22 cellular contexts compared by ENCODE assay signal in the genomic region with DNA sequence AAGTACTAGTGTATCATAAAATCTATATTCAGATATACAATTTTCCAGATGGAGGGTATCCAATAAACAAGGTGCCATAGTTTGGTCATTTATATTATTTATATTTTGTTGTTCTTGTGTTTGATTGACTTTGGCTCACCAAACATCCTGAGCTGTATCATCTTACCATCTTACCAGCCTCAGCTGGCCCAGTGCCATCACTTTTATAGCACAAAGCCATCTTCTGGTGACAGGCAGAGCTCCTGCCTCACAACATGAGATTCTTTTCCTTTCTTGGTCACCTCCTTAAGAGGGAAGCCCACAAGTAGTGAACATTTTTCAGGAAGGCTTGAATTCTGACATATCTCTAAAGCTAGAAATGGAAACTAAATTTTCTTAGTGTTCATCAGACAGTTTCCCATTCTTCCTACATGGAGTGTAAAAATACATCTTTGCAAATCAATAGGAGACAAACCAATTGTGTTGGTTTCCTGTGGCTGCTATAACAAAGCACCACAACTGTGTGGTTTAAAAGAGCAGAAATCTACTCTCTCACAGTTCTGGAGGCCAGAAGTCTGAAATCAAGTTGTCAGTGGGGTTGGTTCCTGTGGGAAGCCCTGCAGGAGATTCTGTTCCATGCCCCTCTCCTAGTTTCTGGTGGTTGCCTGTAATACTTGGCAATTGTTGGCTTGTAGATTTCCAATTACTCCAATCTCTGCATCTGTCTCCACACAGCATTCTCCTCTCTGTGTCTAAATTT.
A peak's percentile ranks its signal among the peaks of the same experiment; 100 is the strongest.
DNase-seq lines count a peak whose midpoint lies in the region; ATAC-seq and TF ChIP-seq lines count a peak whose summit lies in the region.
"Had no signal": no experiment of that assay in that cellular context is flagged by ENCODE, and none has a peak within 500 bp of the region (broad histone marks: within the 10 kb centered on the region; RNA-seq: fewer than 3 reads in every experiment).

No MANE protein-coding gene starts in this region.

- H3K4me1 Mint-ChIP-seq in activated CD8-positive, alpha-beta T cell treated with anti-CD3 and anti-CD28 coated beads for 36 hours (ENCODE audit: low read depth) = peaks cover 21% of the 10 kb centered on the region
- peaks cover 8% of the 10 kb centered on the region for H3K4me1 Mint-ChIP-seq in activated CD8-positive, alpha-beta T cell treated with anti-CD3 and anti-CD28 coated beads, Interleukin-2, amount 10 ng/mL, durations not matched to agents 7 days and 5 days (ENCODE audit: low read depth)
- H3K4me1 Mint-ChIP-seq in naive thymus-derived CD8-positive, alpha-beta T cell = peaks cover 9 to 47% (median 28%) of the 10 kb centered on the region in 4 donors

- peaks cover 3% of the 10 kb centered on the region for H3K9me3 Mint-ChIP-seq in activated CD8-positive, alpha-beta T cell treated with anti-CD3 and anti-CD28 coated beads for 36 hours
- no peaks in the 10 kb centered on the region for H3K9me3 Mint-ChIP-seq in activated CD8-positive, alpha-beta T cell treated with anti-CD3 and anti-CD28 coated beads, Interleukin-2, amount 10 ng/mL, durations not matched to agents 7 days and 5 days (ENCODE audit: insufficient read depth)
- H3K9me3 Mint-ChIP-seq in naive thymus-derived CD8-positive, alpha-beta T cell = peaks cover 0 to 3% (median 0%) of the 10 kb centered on the region in 9 donors
- H3K9me3 Mint-ChIP-seq: natural killer cell had no signal

- no peak overlapping the region for H3K27ac Mint-ChIP-seq in activated CD8-positive, alpha-beta T cell treated with anti-CD3 and anti-CD28 coated beads for 36 hours
- H3K27ac Mint-ChIP-seq in activated CD8-positive, alpha-beta T cell treated with anti-CD3 and anti-CD28 coated beads, Interleukin-2, amount 10 ng/mL, durations not matched to agents 7 days and 5 days = no peak overlapping the region
- peak overlapping the region in 5 of 10 donors; percentile 11 to 74 (median 35) for H3K27ac Mint-ChIP-seq in naive thymus-derived CD8-positive, alpha-beta T cell
- H3K27ac Mint-ChIP-seq: activated CD4-positive, alpha-beta memory T cell treated with anti-CD3 and anti-CD28 coated beads for 36 hours; activated naive CD8-positive, alpha-beta T cell; CD4-positive, CD25-positive, alpha-beta regulatory T cell; natural killer cell had no signal

- DNase-seq in activated CD8-positive, alpha-beta T cell treated with anti-CD3 and anti-CD28 coated beads for 36 hours = peak; percentile 7
- no peak for DNase-seq in activated CD8-positive, alpha-beta T cell treated with anti-CD3 and anti-CD28 coated beads, Interleukin-2, amount 10 ng/mL, durations not matched to agents 7 days and 5 days
- DNase-seq in Jurkat, Clone E6-1 (ENCODE audit: low read depth, low spot score) = peak; percentile 32
- peak; percentile 4 for DNase-seq in T follicular helper cell (ENCODE audit: low read depth)
- DNase-seq in naive thymus-derived CD8-positive, alpha-beta T cell = peak in 7 of 10 donors; percentile 4 to 63 (median 25)
- no peak for DNase-seq in dermis blood vessel endothelial cell
- DNase-seq: activated CD4-positive, alpha-beta memory T cell treated with anti-CD3 and anti-CD28 coated beads for 36 hours; activated T-cell treated with anti-CD3 and anti-CD28 coated beads, Interleukin-2, amount 50 U/mL, for 1 hour; CD4-positive, CD25-positive, alpha-beta regulatory T cell; EL; islet precursor cell; KG1; natural killer cell; NCI-H146; SIG-M5; stimulated activated CD4-positive, alpha-beta T cell treated with anti-CD3 and anti-CD28 coated beads, Interleukin-2, amount 100 ng/mL, for 24 hours; stimulated activated naive CD4-positive, alpha-beta T cell treated with Interleukin-2 at 50 U/mL for 16 hours; tibial artery had no signal

- ATAC-seq in activated CD8-positive, alpha-beta T cell treated with anti-CD3 and anti-CD28 coated beads for 36 hours = no peak
- ATAC-seq in activated CD8-positive, alpha-beta T cell treated with anti-CD3 and anti-CD28 coated beads, Interleukin-2, amount 10 ng/mL, durations not matched to agents 7 days and 5 days = no peak
- ATAC-seq in naive thymus-derived CD8-positive, alpha-beta T cell = peak; percentile 42 to 54
- ATAC-seq in GM18909 (IDR thresholded peaks at IDR 0.05; ENCODE audit: poor library complexity, unreplicated experiment) = no peak
- no peak for ATAC-seq in GM18867 (IDR thresholded peaks at IDR 0.05; ENCODE audit: unreplicated experiment)
- ATAC-seq: natural killer cell had no signal

- intact Hi-C loops in activated CD8-positive, alpha-beta T cell treated with anti-CD3 and anti-CD28 coated beads for 36 hours (cut with micrococcal nuclease) = no loop called here

- no peaks in the 10 kb centered on the region for H3K27me3 Mint-ChIP-seq in activated CD8-positive, alpha-beta T cell treated with anti-CD3 and anti-CD28 coated beads for 36 hours
- no peaks in the 10 kb centered on the region for H3K27me3 Mint-ChIP-seq in activated CD8-positive, alpha-beta T cell treated with anti-CD3 and anti-CD28 coated beads, Interleukin-2, amount 10 ng/mL, durations not matched to agents 7 days and 5 days (ENCODE audit: low read depth)
- H3K27me3 Mint-ChIP-seq in naive thymus-derived CD8-positive, alpha-beta T cell = no peaks in the 10 kb centered on the region
- H3K27me3 Mint-ChIP-seq: activated CD4-positive, alpha-beta memory T cell treated with anti-CD3 and anti-CD28 coated beads for 36 hours; activated naive CD8-positive, alpha-beta T cell; CD4-positive, CD25-positive, alpha-beta regulatory T cell had no signal

- TF ChIP-seq CTCF in activated CD8-positive, alpha-beta T cell treated with anti-CD3 and anti-CD28 coated beads for 36 hours (IDR thresholded peaks at IDR 0.05) = no peak

- POLR2A ChIA-PET in activated CD8-positive, alpha-beta T cell treated with anti-CD3 and anti-CD28 coated beads for 36 hours (lab: Charles Lee) = no interaction called here
- POLR2A ChIA-PET in activated CD8-positive, alpha-beta T cell treated with anti-CD3 and anti-CD28 coated beads, Interleukin-2, amount 10 ng/mL, durations not matched to agents 7 days and 5 days (lab: Charles Lee) = no interaction called here
- POLR2A ChIA-PET in naive thymus-derived CD8-positive, alpha-beta T cell (lab: Charles Lee) = interaction anchor here (1.1 kb wide), 1 partner anchor 109 kb away, joined by 7 read pairs; no protein-coding TSS in a partner anchor

- no peaks in the 10 kb centered on the region for H3K36me3 Mint-ChIP-seq in activated CD8-positive, alpha-beta T cell treated with anti-CD3 and anti-CD28 coated beads for 36 hours (ENCODE audit: low read depth)
- H3K36me3 Mint-ChIP-seq in activated CD8-positive, alpha-beta T cell treated with anti-CD3 and anti-CD28 coated beads, Interleukin-2, amount 10 ng/mL, durations not matched to agents 7 days and 5 days (ENCODE audit: low read depth) = no peaks in the 10 kb centered on the region
- H3K36me3 Mint-ChIP-seq in naive thymus-derived CD8-positive, alpha-beta T cell = peaks cover 0 to 3% (median 0%) of the 10 kb centered on the region in 3 donors
- H3K36me3 Mint-ChIP-seq: activated CD4-positive, alpha-beta memory T cell treated with anti-CD3 and anti-CD28 coated beads for 36 hours; activated naive CD8-positive, alpha-beta T cell; CD4-positive, CD25-positive, alpha-beta regulatory T cell; natural killer cell had no signal

- no peak overlapping the region for H3K4me3 Mint-ChIP-seq in activated CD8-positive, alpha-beta T cell treated with anti-CD3 and anti-CD28 coated beads for 36 hours
- no peak overlapping the region for H3K4me3 Mint-ChIP-seq in activated CD8-positive, alpha-beta T cell treated with anti-CD3 and anti-CD28 coated beads, Interleukin-2, amount 10 ng/mL, durations not matched to agents 7 days and 5 days
- peak overlapping the region in 1 of 10 donors; percentile 14 for H3K4me3 Mint-ChIP-seq in naive thymus-derived CD8-positive, alpha-beta T cell
- H3K4me3 Mint-ChIP-seq: activated CD4-positive, alpha-beta memory T cell treated with anti-CD3 and anti-CD28 coated beads for 36 hours; activated naive CD8-positive, alpha-beta T cell; CD4-positive, CD25-positive, alpha-beta regulatory T cell; natural killer cell had no signal

- H3K4me3 ChIP-seq in Jurkat, Clone E6-1 (ENCODE audit: low read length) = no peak overlapping the region
- H3K4me3 ChIP-seq: hepatocyte, tibial artery had no signal

- CTCF ChIA-PET in activated CD8-positive, alpha-beta T cell treated with anti-CD3 and anti-CD28 coated beads for 36 hours (lab: Charles Lee) = interaction anchor here (0.8 kb wide), 1 partner anchor 17 kb away, joined by 3 read pairs; no protein-coding TSS in a partner anchor
- CTCF ChIA-PET in activated CD8-positive, alpha-beta T cell treated with anti-CD3 and anti-CD28 coated beads, Interleukin-2, amount 10 ng/mL, durations not matched to agents 7 days and 5 days (lab: Charles Lee) = interaction anchor here (1.5 kb wide), 1 partner anchor 23 kb away, joined by 4 read pairs; no protein-coding TSS in a partner anchor

Comparison
In these comparisons a context has a peak if more than half of its experiments do, and no peak if none do; other contexts are left out.
1. DNase-seq: peak in activated CD8-positive, alpha-beta T cell treated with anti-CD3 and anti-CD28 coated beads for 36 hours (single experiment), Jurkat, Clone E6-1 (single experiment), T follicular helper cell (single experiment) and naive thymus-derived CD8-positive, alpha-beta T cell (7 of 10); none in activated CD8-positive, alpha-beta T cell treated with anti-CD3 and anti-CD28 coated beads, Interleukin-2, amount 10 ng/mL, durations not matched to agents 7 days and 5 days (single experiment) and dermis blood vessel endothelial cell (single experiment).
2. ATAC-seq: peak in naive thymus-derived CD8-positive, alpha-beta T cell (2 of 2); none in activated CD8-positive, alpha-beta T cell treated with anti-CD3 and anti-CD28 coated beads for 36 hours (single experiment), activated CD8-positive, alpha-beta T cell treated with anti-CD3 and anti-CD28 coated beads, Interleukin-2, amount 10 ng/mL, durations not matched to agents 7 days and 5 days (single experiment), GM18909 (single experiment) and GM18867 (single experiment).